In the genomic region with DNA sequence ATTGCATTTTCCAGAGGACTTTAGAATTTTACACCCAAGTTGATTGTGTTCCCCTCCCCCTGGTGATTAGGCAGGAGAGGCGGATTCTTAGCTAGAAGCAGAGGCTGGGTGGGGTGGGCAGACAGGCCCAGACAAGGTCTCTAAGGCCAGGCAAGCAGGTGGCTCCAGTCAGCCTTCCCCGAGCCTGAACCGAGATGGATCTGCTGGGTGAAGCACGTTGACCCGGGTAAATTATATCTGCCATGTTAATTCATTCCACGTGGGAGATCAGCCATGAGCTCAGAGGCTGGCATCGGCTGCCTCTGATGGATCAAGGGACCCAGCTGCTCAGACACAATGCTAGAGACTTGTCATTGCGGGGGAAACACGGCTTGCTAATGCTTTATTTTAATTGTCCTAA, we compare ENCODE assay signal across 18 cellular contexts.
"Had no signal": no experiment of that assay in that cellular context is flagged by ENCODE, and none has a peak within 500 bp of the region (broad histone marks: within the 10 kb centered on the region; RNA-seq: fewer than 3 reads in every experiment).

No MANE protein-coding gene starts in this region.

- ATAC-seq: left lung, pancreas had no signal

- H3K27me3 ChIP-seq: breast epithelium, left lung, pancreas, tibial nerve, uterus had no signal

- FAIRE-seq: keratinocyte, pancreas had no signal

- H3K9me3 Mint-ChIP-seq: activated naive CD8-positive, alpha-beta T cell treated with anti-CD3 and anti-CD28 coated beads, Interleukin-2, amount 10 ng/mL, durations not matched to agents 7 days and 5 days; naive B cell had no signal

- H3K27ac ChIP-seq: breast epithelium, left lung, pancreas, tibial nerve, uterus had no signal

- H3K36me3 Mint-ChIP-seq: activated naive CD8-positive, alpha-beta T cell treated with anti-CD3 and anti-CD28 coated beads, Interleukin-2, amount 10 ng/mL, durations not matched to agents 7 days and 5 days; naive B cell had no signal

- H3K27ac Mint-ChIP-seq: activated naive CD8-positive, alpha-beta T cell treated with anti-CD3 and anti-CD28 coated beads, Interleukin-2, amount 10 ng/mL, durations not matched to agents 7 days and 5 days; naive B cell had no signal

- H3K4me3 Mint-ChIP-seq: activated naive CD8-positive, alpha-beta T cell treated with anti-CD3 and anti-CD28 coated beads, Interleukin-2, amount 10 ng/mL, durations not matched to agents 7 days and 5 days; naive B cell had no signal

- DNase-seq: activated CD4-positive, alpha-beta T cell treated with anti-CD3 and anti-CD28 coated beads, Interleukin-2, amount 50 U/mL, for 1 hour; activated naive CD4-positive, alpha-beta T cell; activated naive CD8-positive, alpha-beta T cell treated with anti-CD3 and anti-CD28 coated beads, Interleukin-2, amount 10 ng/mL, durations not matched to agents 7 days and 5 days; cerebellar nuclear complex; effector memory CD4-positive, alpha-beta T cell; left lung; mammary epithelial cell; naive B cell; pancreas; stimulated activated CD4-positive, alpha-beta T cell treated with anti-CD3 and anti-CD28 coated beads, Interleukin-15, amount 100 ng/mL, for 24 hours; stimulated activated CD4-positive, alpha-beta T cell treated with anti-CD3 and anti-CD28 coated beads, Interleukin-4, amount 100 ng/mL, for 1 hour; stimulated activated naive CD4-positive, alpha-beta T cell; substantia nigra; T-helper 9 cell; uterus had no signal

- H3K4me1 Mint-ChIP-seq: naive B cell had no signal

- H3K4me1 ChIP-seq: breast epithelium, left lung, pancreas, tibial nerve, uterus had no signal
